19 cellular contexts compared by ENCODE assay signal in genomic region chr18:3192752-3193151, GRCh38. TPM values are rescaled to one million over a fixed set of nuclear protein-coding genes. Genes with fewer than 3 reads are reported as not detected.
DNase-seq lines count a peak whose midpoint lies in the region; ATAC-seq, FAIRE-seq and TF ChIP-seq lines count a peak whose summit lies in the region.
"Had no signal": no experiment of that assay in that cellular context is flagged by ENCODE, and none has a peak within 500 bp of the region (broad histone marks: within the 10 kb centered on the region; RNA-seq: fewer than 3 reads in every experiment).

No MANE protein-coding gene starts in this region.

- SMC1A ChIA-PET in GM12878 (lab: Charles Lee; ENCODE audit: uncharacterized antibody, unreplicated experiment) = interaction anchor here (0.6 to 1.4 kb wide), 8 partner anchors 15 to 298 kb away, joined by 3 to 4 read pairs (median 4); no protein-coding TSS in a partner anchor

- RAD21 ChIA-PET in GM12878 (lab: Charles Lee; ENCODE audit: unreplicated experiment) = interaction anchor here (1.3 to 2.4 kb wide), 2 partner anchors 14 to 41 kb away, joined by 4 to 7 read pairs; no protein-coding TSS in a partner anchor

- H3K27ac ChIP-seq in GM12878 (ENCODE audit: control insufficient read depth, insufficient read depth) (no peak overlapping the region), gastrocnemius medialis (peak overlapping the region; percentile 81 to 90 (median 86)), thyroid gland (no peak overlapping the region)
- H3K27ac ChIP-seq: 22Rv1, BLaER1, C4-2B had no signal

- no TSS peak for BruUV-seq in GM12878 (replicated peaks; lab: Mats Ljungman, UMichigan)

- TF ChIP-seq CTCF in GM12878 (IDR thresholded peaks at IDR 0.05 in 2 of 3, conservative IDR thresholded peaks at IDR 0.05 in 1 of 3; ENCODE audit: control insufficient read depth in 2 of 3, extremely low read depth in 1 of 3, insufficient read depth in 1 of 3, low read depth in 3 of 3, low read length in 3 of 3) (no peak), gastrocnemius medialis (IDR thresholded peaks at IDR 0.05 in 4 of 5, conservative IDR thresholded peaks at IDR 0.05 in 1 of 5) (no peak), thyroid gland (IDR thresholded peaks at IDR 0.05) (no peak)

- no peaks in the 10 kb centered on the region for H3K79me2 ChIP-seq in GM12878 (ENCODE audit: control insufficient read depth, insufficient read depth, low read length)

- H3K36me3 ChIP-seq in GM12878 (ENCODE audit: control insufficient read depth in 2 of 2, insufficient read depth in 2 of 2, low read length in 1 of 2) (no peaks in the 10 kb centered on the region), gastrocnemius medialis (peaks cover 0 to 7% of the 10 kb centered on the region in 2 donors), thyroid gland (no peaks in the 10 kb centered on the region)
- H3K36me3 ChIP-seq: BLaER1 had no signal

- peak; percentile 58 to 65 for ATAC-seq in activated CD4-positive, CD25-positive, alpha-beta regulatory T cell treated with anti-CD3 and anti-CD28 coated beads, Interleukin-2, amount 50 U/mL, for 24 hours
- no peak for ATAC-seq in GM12878
- ATAC-seq in gastrocnemius medialis = no peak
- no peak for ATAC-seq in HG03354 (IDR thresholded peaks at IDR 0.05; ENCODE audit: poor library complexity, severe bottlenecking, unreplicated experiment)
- ATAC-seq: CD8-positive, alpha-beta T cell; GM23338; HCT116 had no signal

- no peaks in the 10 kb centered on the region for H3K27me3 ChIP-seq in GM12878 (replicated peaks in 1 of 2; ENCODE audit: control insufficient read depth in 2 of 2, insufficient read depth in 2 of 2, low read length in 1 of 2)
- no peaks in the 10 kb centered on the region for H3K27me3 ChIP-seq in gastrocnemius medialis
- H3K27me3 ChIP-seq in thyroid gland = no peaks in the 10 kb centered on the region
- H3K27me3 ChIP-seq: BLaER1 had no signal

- TF ChIP-seq POLR2A in GM12878 (IDR thresholded peaks at IDR 0.05; ENCODE audit: low read depth, low read length) (no peak), gastrocnemius medialis (IDR thresholded peaks at IDR 0.05) (no peak), thyroid gland (IDR thresholded peaks at IDR 0.05) (no peak)

- 63% methylated on average over 2 of the region's 2 CpGs for WGBS in GM12878 (ENCODE audit: insufficient coverage, insufficient replicate concordance, low lambda C conversion rate, missing lambda C conversion rate)
- WGBS in thyroid gland, 2 donors = 91 to 100% methylated on average over 2 of the region's 2 CpGs

- H3K4me1 ChIP-seq in GM12878 (ENCODE audit: control insufficient read depth, insufficient read depth, low read length) (no peaks in the 10 kb centered on the region), gastrocnemius medialis (peaks cover 70 to 71% of the 10 kb centered on the region in 2 donors), thyroid gland (no peaks in the 10 kb centered on the region)
- H3K4me1 ChIP-seq: Caco-2 had no signal

- FAIRE-seq in GM12878 (lab: Jason Lieb, UNC) = no peak
- FAIRE-seq: A204.1, G401.6 had no signal

- CTCF ChIA-PET in GM12878 (lab: Yijun Ruan, JAX) = interaction anchor here (0.8 to 3.3 kb wide), 6 partner anchors 11 to 42 kb away, joined by 3 to 20 read pairs (median 4); no protein-coding TSS in a partner anchor

- no peaks in the 10 kb centered on the region for H4K20me1 ChIP-seq in GM12878 (ENCODE audit: control insufficient read depth, insufficient read depth)
- H4K20me1 ChIP-seq: BLaER1 had no signal

- no peak for TF ChIP-seq EP300 in GM12878 (IDR thresholded peaks at IDR 0.05; ENCODE audit: borderline replicate concordance in 1 of 2, control insufficient read depth in 1 of 2, low read depth in 2 of 2, low read length in 2 of 2)

- TF ChIP-seq RAD21 in GM12878 (IDR thresholded peaks at IDR 0.05; ENCODE audit: insufficient read depth, low read depth, low read length) = no peak

- H3K9me3 ChIP-seq in GM12878 (replicated peaks; ENCODE audit: control insufficient read depth, insufficient read depth, low read length) (no peaks in the 10 kb centered on the region), gastrocnemius medialis (no peaks in the 10 kb centered on the region), thyroid gland (no peaks in the 10 kb centered on the region)
- H3K9me3 ChIP-seq: BLaER1, Caco-2 had no signal

- in situ Hi-C loops in GM12878 (cut with MboI) = no loop called here
- in situ Hi-C loops in gastrocnemius medialis (cut with MboI; ENCODE audit: low sequenced_read_pairs in 4 of 4) = no loop called here

- no peak overlapping the region for H3K4me3 ChIP-seq in GM12878
- no peak overlapping the region for H3K4me3 ChIP-seq in gastrocnemius medialis
- H3K4me3 ChIP-seq in thyroid gland (replicated peaks in 1 of 3) = no peak overlapping the region
- H3K4me3 ChIP-seq: BLaER1, GM23338 had no signal

- no peak overlapping the region for H2AFZ ChIP-seq in GM12878 (ENCODE audit: control insufficient read depth, low read depth, low read length)
- H2AFZ ChIP-seq: GM23338 had no signal

- intact Hi-C loops in GM12878 (cut with micrococcal nuclease; ENCODE audit: unreplicated experiment) = no loop called here
- intact Hi-C loops in gastrocnemius medialis (cut with DNase I; ENCODE audit: low total_unique reads) = loop anchor here (5.0 kb wide), 1 partner anchor 45 kb away; no protein-coding TSS in a partner anchor
- intact Hi-C loops in thyroid gland (cut with DNase I) = no loop called here

- H3K9ac ChIP-seq in GM12878 (ENCODE audit: control insufficient read depth, insufficient read depth, low read length) = no peak overlapping the region
- H3K9ac ChIP-seq: BLaER1 had no signal

- H3K4me2 ChIP-seq in GM12878 (ENCODE audit: control insufficient read depth, insufficient read depth) = no peak overlapping the region
- H3K4me2 ChIP-seq: BLaER1, GM23338 had no signal

- DNase-seq in activated CD4-positive, CD25-positive, alpha-beta regulatory T cell (lab: John Stamatoyannopoulos, UW) = no peak
- DNase-seq in GM12878 (ENCODE audit: low read depth, low spot score) (no peak), gastrocnemius medialis (no peak), thyroid gland (no peak)
- DNase-seq: Caco-2; CD4-positive, CD25-positive, alpha-beta regulatory T cell; CD8-positive, alpha-beta T cell; DMS153; DND-41; H9 had no signal

- POLR2A ChIA-PET in GM12878 (lab: Charles Lee) = no interaction called here

TF ChIP-seq in GM12878, 131 proteins besides CTCF, POLR2A, EP300 and RAD21 (continues in another document):
- TF ChIP-seq JUNB (IDR thresholded peaks at IDR 0.05) (peak; percentile 20; the same call in 1 of the 2 replicates), ZBED1 (IDR thresholded peaks at IDR 0.05; ENCODE audit: borderline replicate concordance) (no peak), POU2F2 (IDR thresholded peaks at IDR 0.05; ENCODE audit: borderline replicate concordance, low read depth, low read length) (no peak)

RNA-seq across cellular contexts. Expression of gene MYOM1, which starts 27.0 kb away (rescaled TPM):
- total RNA-seq in GM12878 (2013; cell fraction: nucleolus; rRNA removed) = 24.7 and 31.7 TPM in 2 replicates
- total RNA-seq in GM12878 (2014; rRNA removed) (0.49 and 0.62 TPM in 2 replicates), GM12878 (2014; rRNA removed; fragmentation: Illumina TruSeq; extraction: Trizol) (0.55 and 0.76 TPM in 2 replicates), GM12878 (2021) (1.0 and 1.1 TPM in 2 replicates), gastrocnemius medialis (100 to 1,000 TPM; 245 to 307 (median 273) TPM), thyroid gland (1 to 10 TPM; 2.3 to 3.1 (median 3.1) TPM)
- 0.80 TPM for polyA plus RNA-seq in GM12878 (2011; ENCODE audit: low read depth)
- polyA plus RNA-seq in GM12878 (2011; rRNA removed) (0.27 and 0.53 TPM in 2 replicates), GM12878 (2014; fragmentation: Illumina TruSeq; extraction: Trizol) (0.43 and 0.54 TPM in 2 replicates), GM12878 (2014; fragmentation: Nextera tagmentation; extraction: Ambion mirVana) (under 1 TPM; 0.06 to 0.11 TPM), GM12878 (2014; rRNA removed) (0.60 and 1.4 TPM in 2 replicates), GM12878 (2016; fragmentation: Nextera tagmentation; extraction: Ambion mirVana) (under 1 TPM; 0.51 to 0.62 TPM)
- 0.40 and 0.43 TPM in 2 replicates for polyA plus RNA-seq in GM12878 (2011; cell fraction: cytosol; rRNA removed)
- 0.56 and 2.3 TPM in 2 replicates for polyA plus RNA-seq in GM12878 (2011; cell fraction: nucleus; rRNA removed)
- polyA plus RNA-seq in GM12878 (2012) = 1.5 TPM in 2 replicates
- polyA minus RNA-seq in GM12878 (2011; rRNA and poly(A)+ RNA removed) = 0.37 and 0.88 TPM in 2 replicates
- polyA minus RNA-seq in GM12878 (2011; cell fraction: cytosol; rRNA and poly(A)+ RNA removed) = 0.21 TPM in 1 of 2 replicates, not detected in the other
- 0.57 and 0.85 TPM in 2 replicates for polyA minus RNA-seq in GM12878 (2011; cell fraction: nucleus; rRNA and poly(A)+ RNA removed)

RNA-seq across cellular contexts. Expression of gene MYL12A, which starts 54.8 kb away (rescaled TPM):
- 165 and 169 TPM in 2 replicates for total RNA-seq in GM12878 (2013; cell fraction: nucleolus; rRNA removed)
- total RNA-seq in GM12878 (2014; rRNA removed) = 861 and 946 TPM in 2 replicates
- 987 and 1,035 TPM in 2 replicates for total RNA-seq in GM12878 (2014; rRNA removed; fragmentation: Illumina TruSeq; extraction: Trizol)
- 488 and 498 TPM in 2 replicates for total RNA-seq in GM12878 (2021)
- 341 TPM for polyA plus RNA-seq in GM12878 (2011; ENCODE audit: low read depth)
- polyA plus RNA-seq in GM12878 (2011; rRNA removed) = 567 and 783 TPM in 2 replicates
- polyA plus RNA-seq in GM12878 (2011; cell fraction: cytosol; rRNA removed) = 236 and 267 TPM in 2 replicates
- polyA plus RNA-seq in GM12878 (2011; cell fraction: nucleus; rRNA removed) = 194 and 245 TPM in 2 replicates
- polyA plus RNA-seq in GM12878 (2012) = 406 and 429 TPM in 2 replicates
- polyA plus RNA-seq in GM12878 (2014; fragmentation: Illumina TruSeq; extraction: Trizol) = 851 and 1,149 TPM in 2 replicates
- 1,000 to 10,000 TPM; 1,462 to 1,663 TPM for polyA plus RNA-seq in GM12878 (2014; fragmentation: Nextera tagmentation; extraction: Ambion mirVana)
- polyA plus RNA-seq in GM12878 (2014; rRNA removed) = 687 and 704 TPM in 2 replicates
- polyA plus RNA-seq in GM12878 (2016; fragmentation: Nextera tagmentation; extraction: Ambion mirVana) = 1,000 to 10,000 TPM; 1,100 to 1,139 TPM
- 263 and 337 TPM in 2 replicates for polyA minus RNA-seq in GM12878 (2011; rRNA and poly(A)+ RNA removed)
- 92.0 and 93.1 TPM in 2 replicates for polyA minus RNA-seq in GM12878 (2011; cell fraction: cytosol; rRNA and poly(A)+ RNA removed)
- 127 and 180 TPM in 2 replicates for polyA minus RNA-seq in GM12878 (2011; cell fraction: nucleus; rRNA and poly(A)+ RNA removed)
- 1,000 to 10,000 TPM in 2 of 4 donors, 100 to 1,000 TPM in 2; 526 to 2,307 (median 1,474) TPM for total RNA-seq in gastrocnemius medialis
- 100 to 1,000 TPM; 306 to 544 (median 331) TPM for total RNA-seq in thyroid gland

Comparison
In these comparisons a context has a peak if more than half of its experiments do, and no peak if none do; other contexts are left out.
1. ATAC-seq: peak in activated CD4-positive, CD25-positive, alpha-beta regulatory T cell treated with anti-CD3 and anti-CD28 coated beads, Interleukin-2, amount 50 U/mL, for 24 hours (2 of 2); none in GM12878 (single experiment), gastrocnemius medialis (0 of 2) and HG03354 (single experiment).
2. H3K27ac ChIP-seq: peak in gastrocnemius medialis (4 of 4); none in GM12878 (single experiment) and thyroid gland (0 of 3).
3. RNA of gene MYOM1, which starts 27.0 kb away (total RNA-seq): 245 to 307 TPM in gastrocnemius medialis; 2.3 to 3.1 TPM in thyroid gland and 0.49 to 31.7 TPM in GM12878; every median in the first group is over 4 times any median in the second.